Comparison of ENCODE assay signal across 19 cellular contexts in the genomic region with DNA sequence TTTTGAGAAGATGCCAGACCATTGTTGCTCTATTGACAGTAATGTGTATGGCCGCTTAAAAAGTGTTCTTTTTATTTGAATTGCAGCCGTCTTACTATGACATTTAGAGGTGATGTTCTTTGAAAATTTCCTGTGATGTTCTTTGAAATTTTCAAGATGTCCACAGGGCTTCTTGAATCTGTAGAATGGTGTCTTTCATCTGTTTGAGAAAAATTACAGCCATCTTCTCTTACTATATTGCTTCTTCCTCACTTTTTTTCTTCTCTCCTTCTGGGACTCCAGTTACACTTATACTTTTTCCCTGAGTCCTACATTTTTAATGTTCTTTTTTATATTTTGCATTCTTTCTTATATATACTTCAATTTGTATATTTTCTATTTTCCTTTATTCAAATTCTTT. TPM values are rescaled to one million over a fixed set of nuclear protein-coding genes. Genes with fewer than 3 reads are reported as not detected.
DNase-seq lines count a peak whose midpoint lies in the region; ATAC-seq and TF ChIP-seq lines count a peak whose summit lies in the region.
"Had no signal": no experiment of that assay in that cellular context is flagged by ENCODE, and none has a peak within 500 bp of the region (broad histone marks: within the 10 kb centered on the region; RNA-seq: fewer than 3 reads in every experiment).

No MANE protein-coding gene starts in this region.

- POLR2A ChIA-PET in activated CD4-positive, alpha-beta T cell treated with anti-CD3 and anti-CD28 coated beads, Interleukin-2, amount 10 ng/mL, durations not matched to agents 7 days and 5 days (lab: Charles Lee): no interaction called here

- H3K27me3 ChIP-seq in Karpas-422 (ENCODE audit: low read length): no peaks in the 10 kb centered on the region
- H3K27me3 ChIP-seq: BE2C had no signal

- H3K4me3 ChIP-seq in Karpas-422 (ENCODE audit: low read length): no peak overlapping the region
- H3K4me3 ChIP-seq: GM23248 had no signal

- peaks cover 21% of the 10 kb centered on the region for H3K36me3 ChIP-seq in Karpas-422 (ENCODE audit: insufficient read depth, low read length)

- H3K4me1 ChIP-seq in Karpas-422 (ENCODE audit: low read length): peaks cover 20% of the 10 kb centered on the region

- CTCF ChIA-PET in activated CD4-positive, alpha-beta T cell treated with anti-CD3 and anti-CD28 coated beads, Interleukin-2, amount 10 ng/mL, durations not matched to agents 7 days and 5 days (lab: Charles Lee): interaction anchor here (0.5 kb wide), 1 partner anchor 11 kb away, joined by 4 read pairs; no protein-coding TSS in a partner anchor

- H3K4me1 Mint-ChIP-seq in activated CD4-positive, alpha-beta T cell treated with anti-CD3 and anti-CD28 coated beads, Interleukin-2, amount 10 ng/mL, durations not matched to agents 7 days and 5 days: peaks cover 6% of the 10 kb centered on the region
- peaks cover 18% of the 10 kb centered on the region for H3K4me1 Mint-ChIP-seq in endothelial cell (ENCODE audit: unreplicated experiment)
- peaks cover 18 to 19% of the 10 kb centered on the region in 2 donors for H3K4me1 Mint-ChIP-seq in natural killer cell treated with Interleukin-12 subunit alpha and Interleukin-12 subunit beta and Interleukin-15 and Interleukin-18, amount 100 ng/mL, for 72 hours (ENCODE audit: low read depth in 2 of 2)

- no peak for TF ChIP-seq CTCF in endothelial cell (IDR thresholded peaks at IDR 0.05; ENCODE audit: unreplicated experiment)

- DNase-seq in activated CD4-positive, alpha-beta T cell treated with anti-CD3 and anti-CD28 coated beads, Interleukin-2, amount 10 ng/mL, durations not matched to agents 7 days and 5 days: no peak
- DNase-seq in activated CD4-positive, alpha-beta T cell treated with anti-CD3 and anti-CD28 coated beads, Interleukin-2, amount 50 U/mL, for 4 hours: no peak
- no peak for DNase-seq in Karpas-422
- DNase-seq in endothelial cell (ENCODE audit: low spot score): no peak
- no peak for DNase-seq in natural killer cell treated with Interleukin-12 subunit alpha and Interleukin-12 subunit beta and Interleukin-15 and Interleukin-18, amount 100 ng/mL, for 72 hours (ENCODE audit: low spot score)
- DNase-seq in DMS53 (lab: John Stamatoyannopoulos, UW): no peak
- DNase-seq: 8988T, BE2C, GF-D8, GM23248, HCEC 1CT, MV-4-11, NCI-H1417 treated with DMSO at 0.1 percent for 48 hours, NCI-H1930, NCI-H2171, NCI-H446 treated with DMSO at 0.1 percent for 48 hours, PC-3 had no signal

- H3K79me2 ChIP-seq in Karpas-422 (ENCODE audit: low read length): peaks cover 39% of the 10 kb centered on the region

- H3K9ac ChIP-seq in Karpas-422 (ENCODE audit: low read length): no peak overlapping the region
- H3K9ac ChIP-seq: GM23248 had no signal

- peaks cover 58% of the 10 kb centered on the region for H3K36me3 Mint-ChIP-seq in activated CD4-positive, alpha-beta T cell treated with anti-CD3 and anti-CD28 coated beads, Interleukin-2, amount 10 ng/mL, durations not matched to agents 7 days and 5 days (ENCODE audit: low read depth)
- H3K36me3 Mint-ChIP-seq in endothelial cell (ENCODE audit: low read depth, unreplicated experiment): peaks cover 26% of the 10 kb centered on the region
- peaks cover 7% of the 10 kb centered on the region for H3K36me3 Mint-ChIP-seq in natural killer cell treated with Interleukin-12 subunit alpha and Interleukin-12 subunit beta and Interleukin-15 and Interleukin-18, amount 100 ng/mL, for 72 hours

- no peaks in the 10 kb centered on the region for H3K9me3 ChIP-seq in Karpas-422 (ENCODE audit: low read length)
- H3K9me3 ChIP-seq: BE2C had no signal

- H4K20me1 ChIP-seq in Karpas-422 (ENCODE audit: insufficient read depth, low read depth, low read length): no peaks in the 10 kb centered on the region

- H3K9me2 ChIP-seq in Karpas-422 (replicated peaks; ENCODE audit: insufficient read depth, low read length): no peaks in the 10 kb centered on the region

- H3K27ac Mint-ChIP-seq in activated CD4-positive, alpha-beta T cell treated with anti-CD3 and anti-CD28 coated beads, Interleukin-2, amount 10 ng/mL, durations not matched to agents 7 days and 5 days: peak overlapping the region; percentile 56
- H3K27ac Mint-ChIP-seq in endothelial cell (ENCODE audit: unreplicated experiment): peak overlapping the region; percentile 88
- H3K27ac Mint-ChIP-seq in natural killer cell treated with Interleukin-12 subunit alpha and Interleukin-12 subunit beta and Interleukin-15 and Interleukin-18, amount 100 ng/mL, for 72 hours: peak overlapping the region; percentile 66 to 68

- H3K9me3 Mint-ChIP-seq in activated CD4-positive, alpha-beta T cell treated with anti-CD3 and anti-CD28 coated beads, Interleukin-2, amount 10 ng/mL, durations not matched to agents 7 days and 5 days: peaks cover 3% of the 10 kb centered on the region
- no peaks in the 10 kb centered on the region for H3K9me3 Mint-ChIP-seq in endothelial cell (ENCODE audit: unreplicated experiment)
- H3K9me3 Mint-ChIP-seq in natural killer cell treated with Interleukin-12 subunit alpha and Interleukin-12 subunit beta and Interleukin-15 and Interleukin-18, amount 100 ng/mL, for 72 hours: no peaks in the 10 kb centered on the region

- no peak overlapping the region for H3K4me3 Mint-ChIP-seq in activated CD4-positive, alpha-beta T cell treated with anti-CD3 and anti-CD28 coated beads, Interleukin-2, amount 10 ng/mL, durations not matched to agents 7 days and 5 days
- H3K4me3 Mint-ChIP-seq in endothelial cell (ENCODE audit: unreplicated experiment): no peak overlapping the region
- H3K4me3 Mint-ChIP-seq in natural killer cell treated with Interleukin-12 subunit alpha and Interleukin-12 subunit beta and Interleukin-15 and Interleukin-18, amount 100 ng/mL, for 72 hours: no peak overlapping the region

- peak overlapping the region; percentile 74; the same call in 1 of the 2 replicates for H3K27ac ChIP-seq in Karpas-422 (ENCODE audit: low read length)
- H3K27ac ChIP-seq: GM23248 had no signal

- ATAC-seq in natural killer cell treated with Interleukin-12 subunit alpha and Interleukin-12 subunit beta and Interleukin-15 and Interleukin-18, amount 100 ng/mL, for 72 hours: no peak
- ATAC-seq in HG02852 (IDR thresholded peaks at IDR 0.05; ENCODE audit: unreplicated experiment): no peak
- no peak for ATAC-seq in HG03280 (IDR thresholded peaks at IDR 0.05; ENCODE audit: unreplicated experiment)
- ATAC-seq: PC-3 had no signal

- H3K27me3 Mint-ChIP-seq in activated CD4-positive, alpha-beta T cell treated with anti-CD3 and anti-CD28 coated beads, Interleukin-2, amount 10 ng/mL, durations not matched to agents 7 days and 5 days: no peaks in the 10 kb centered on the region
- peaks cover 2% of the 10 kb centered on the region for H3K27me3 Mint-ChIP-seq in endothelial cell (ENCODE audit: unreplicated experiment)
- no peaks in the 10 kb centered on the region for H3K27me3 Mint-ChIP-seq in natural killer cell treated with Interleukin-12 subunit alpha and Interleukin-12 subunit beta and Interleukin-15 and Interleukin-18, amount 100 ng/mL, for 72 hours

- H3K4me2 ChIP-seq in Karpas-422 (ENCODE audit: low read depth, low read length, poor library complexity, severe bottlenecking): no peak overlapping the region

- H2AFZ ChIP-seq in Karpas-422 (ENCODE audit: low read length): no peak overlapping the region
- H2AFZ ChIP-seq: GM23248 had no signal

RNA-seq across cellular contexts. Expression of a gene that starts 57.4 kb away (rescaled TPM):
- 10 to 100 TPM; 57.6 to 62.1 TPM for total RNA-seq in activated CD4-positive, alpha-beta T cell treated with anti-CD3 and anti-CD28 coated beads, Interleukin-2, amount 10 ng/mL, durations not matched to agents 7 days and 5 days
- total RNA-seq in Karpas-422 (2014; rRNA removed; shearing (Covaris generic); ENCODE audit: low replicate concordance): 29.4 and 32.4 TPM in 2 replicates
- total RNA-seq in endothelial cell (ENCODE audit: unreplicated experiment): 80.2 TPM
- 10 to 100 TPM; 39.4 to 71.6 TPM for total RNA-seq in natural killer cell treated with Interleukin-12 subunit alpha and Interleukin-12 subunit beta and Interleukin-15 and Interleukin-18, amount 100 ng/mL, for 72 hours
